In the genomic region with DNA sequence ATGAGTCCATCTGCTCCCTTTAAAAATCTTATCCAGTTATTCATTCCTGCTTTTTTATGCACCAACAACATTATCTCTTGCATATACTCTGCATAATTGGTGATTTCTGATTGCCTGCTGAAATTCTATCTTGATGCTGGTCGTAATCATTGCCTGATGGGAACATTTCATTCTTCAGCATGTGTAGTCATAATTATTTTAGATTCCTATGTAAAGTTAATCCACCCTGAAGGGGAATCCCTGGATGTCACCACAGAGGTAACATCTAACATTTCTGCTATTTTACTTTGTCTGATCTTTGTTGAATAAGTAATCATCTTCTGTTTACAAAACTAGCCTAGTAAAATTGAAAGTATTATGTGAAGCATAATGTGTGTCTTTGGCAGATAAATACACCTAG, we compare ENCODE assay signal across 1 cellular context.
TF ChIP-seq lines count a peak whose summit lies in the region.

No MANE protein-coding gene starts in this region.

TF ChIP-seq in GM12878, 131 proteins besides CTCF, POLR2A, EP300 and RAD21 (continued from another document):
- TF ChIP-seq, protein P1, sequence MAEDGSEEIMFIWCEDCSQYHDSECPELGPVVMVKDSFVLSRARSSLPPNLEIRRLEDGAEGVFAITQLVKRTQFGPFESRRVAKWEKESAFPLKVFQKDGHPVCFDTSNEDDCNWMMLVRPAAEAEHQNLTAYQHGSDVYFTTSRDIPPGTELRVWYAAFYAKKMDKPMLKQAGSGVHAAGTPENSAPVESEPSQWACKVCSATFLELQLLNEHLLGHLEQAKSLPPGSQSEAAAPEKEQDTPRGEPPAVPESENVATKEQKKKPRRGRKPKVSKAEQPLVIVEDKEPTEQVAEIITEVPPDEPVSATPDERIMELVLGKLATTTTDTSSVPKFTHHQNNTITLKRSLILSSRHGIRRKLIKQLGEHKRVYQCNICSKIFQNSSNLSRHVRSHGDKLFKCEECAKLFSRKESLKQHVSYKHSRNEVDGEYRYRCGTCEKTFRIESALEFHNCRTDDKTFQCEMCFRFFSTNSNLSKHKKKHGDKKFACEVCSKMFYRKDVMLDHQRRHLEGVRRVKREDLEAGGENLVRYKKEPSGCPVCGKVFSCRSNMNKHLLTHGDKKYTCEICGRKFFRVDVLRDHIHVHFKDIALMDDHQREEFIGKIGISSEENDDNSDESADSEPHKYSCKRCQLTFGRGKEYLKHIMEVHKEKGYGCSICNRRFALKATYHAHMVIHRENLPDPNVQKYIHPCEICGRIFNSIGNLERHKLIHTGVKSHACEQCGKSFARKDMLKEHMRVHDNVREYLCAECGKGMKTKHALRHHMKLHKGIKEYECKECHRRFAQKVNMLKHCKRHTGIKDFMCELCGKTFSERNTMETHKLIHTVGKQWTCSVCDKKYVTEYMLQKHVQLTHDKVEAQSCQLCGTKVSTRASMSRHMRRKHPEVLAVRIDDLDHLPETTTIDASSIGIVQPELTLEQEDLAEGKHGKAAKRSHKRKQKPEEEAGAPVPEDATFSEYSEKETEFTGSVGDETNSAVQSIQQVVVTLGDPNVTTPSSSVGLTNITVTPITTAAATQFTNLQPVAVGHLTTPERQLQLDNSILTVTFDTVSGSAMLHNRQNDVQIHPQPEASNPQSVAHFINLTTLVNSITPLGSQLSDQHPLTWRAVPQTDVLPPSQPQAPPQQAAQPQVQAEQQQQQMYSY (CRISPR knock-in tag; IDR thresholded peaks at IDR 0.05): no peak
- no peak for TF ChIP-seq ESRRA (IDR thresholded peaks at IDR 0.05; ENCODE audit: low read length)
- TF ChIP-seq NFXL1 (IDR thresholded peaks at IDR 0.05; ENCODE audit: borderline replicate concordance): no peak
- TF ChIP-seq CBX5 (IDR thresholded peaks at IDR 0.05; ENCODE audit: low read depth): no peak
- TF ChIP-seq, protein P2, sequence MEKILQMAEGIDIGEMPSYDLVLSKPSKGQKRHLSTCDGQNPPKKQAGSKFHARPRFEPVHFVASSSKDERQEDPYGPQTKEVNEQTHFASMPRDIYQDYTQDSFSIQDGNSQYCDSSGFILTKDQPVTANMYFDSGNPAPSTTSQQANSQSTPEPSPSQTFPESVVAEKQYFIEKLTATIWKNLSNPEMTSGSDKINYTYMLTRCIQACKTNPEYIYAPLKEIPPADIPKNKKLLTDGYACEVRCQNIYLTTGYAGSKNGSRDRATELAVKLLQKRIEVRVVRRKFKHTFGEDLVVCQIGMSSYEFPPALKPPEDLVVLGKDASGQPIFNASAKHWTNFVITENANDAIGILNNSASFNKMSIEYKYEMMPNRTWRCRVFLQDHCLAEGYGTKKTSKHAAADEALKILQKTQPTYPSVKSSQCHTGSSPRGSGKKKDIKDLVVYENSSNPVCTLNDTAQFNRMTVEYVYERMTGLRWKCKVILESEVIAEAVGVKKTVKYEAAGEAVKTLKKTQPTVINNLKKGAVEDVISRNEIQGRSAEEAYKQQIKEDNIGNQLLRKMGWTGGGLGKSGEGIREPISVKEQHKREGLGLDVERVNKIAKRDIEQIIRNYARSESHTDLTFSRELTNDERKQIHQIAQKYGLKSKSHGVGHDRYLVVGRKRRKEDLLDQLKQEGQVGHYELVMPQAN (conservative IDR thresholded peaks at IDR 0.05): no peak
- no peak for TF ChIP-seq USF1 (IDR thresholded peaks at IDR 0.05; ENCODE audit: borderline replicate concordance, extremely low read length, insufficient read depth, low read depth, low read length)
- no peak for TF ChIP-seq E4F1 (IDR thresholded peaks at IDR 0.05; ENCODE audit: borderline replicate concordance, partially characterized antibody)
- no peak for TF ChIP-seq MYC (IDR thresholded peaks at IDR 0.05; ENCODE audit: insufficient read depth, insufficient read length, insufficient replicate concordance, low read length, severe bottlenecking)
- no peak for TF ChIP-seq HCFC1 (IDR thresholded peaks at IDR 0.05; ENCODE audit: low read length)
- TF ChIP-seq MTA2 (IDR thresholded peaks at IDR 0.05; ENCODE audit: low read depth): no peak
- TF ChIP-seq SPI1 (IDR thresholded peaks at IDR 0.05; ENCODE audit: borderline replicate concordance, insufficient read depth, low read depth, low read length): no peak
- TF ChIP-seq, protein P3, sequence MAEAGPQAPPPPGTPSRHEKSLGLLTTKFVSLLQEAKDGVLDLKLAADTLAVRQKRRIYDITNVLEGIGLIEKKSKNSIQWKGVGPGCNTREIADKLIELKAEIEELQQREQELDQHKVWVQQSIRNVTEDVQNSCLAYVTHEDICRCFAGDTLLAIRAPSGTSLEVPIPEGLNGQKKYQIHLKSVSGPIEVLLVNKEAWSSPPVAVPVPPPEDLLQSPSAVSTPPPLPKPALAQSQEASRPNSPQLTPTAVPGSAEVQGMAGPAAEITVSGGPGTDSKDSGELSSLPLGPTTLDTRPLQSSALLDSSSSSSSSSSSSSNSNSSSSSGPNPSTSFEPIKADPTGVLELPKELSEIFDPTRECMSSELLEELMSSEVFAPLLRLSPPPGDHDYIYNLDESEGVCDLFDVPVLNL (IDR thresholded peaks at IDR 0.05; ENCODE audit: low read depth, low read length): no peak
